ENCODE assay signal across 17 cellular contexts in genomic region chr3:69339766-69340165, GRCh38. TPM values are rescaled to one million over a fixed set of nuclear protein-coding genes. Genes with fewer than 3 reads are reported as not detected.
DNase-seq lines count a peak whose midpoint lies in the region; ATAC-seq and TF ChIP-seq lines count a peak whose summit lies in the region.
"Had no signal": no experiment of that assay in that cellular context is flagged by ENCODE, and none has a peak within 500 bp of the region (broad histone marks: within the 10 kb centered on the region; RNA-seq: fewer than 3 reads in every experiment).

No MANE protein-coding gene starts in this region.

- H3K27me3 ChIP-seq in BE2C (no peaks in the 10 kb centered on the region), adrenal gland (no peaks in the 10 kb centered on the region)
- H3K27me3 ChIP-seq: ascending aorta, pancreas, testis had no signal

- DNase-seq in BE2C (peak; percentile 77), KBM-7 (peak; percentile 75), adrenal gland (peak in 5 of 7 donors; percentile 26 to 59 (median 33)), left lobe of liver (ENCODE audit: low spot score) (no peak), COLO829 (ENCODE audit: low spot score) (no peak), NCI-H2196 (lab: John Stamatoyannopoulos, UW; ENCODE audit: unreplicated experiment) (no peak)
- DNase-seq in stimulated activated CD4-positive, alpha-beta T cell treated with anti-CD3 and anti-CD28 coated beads, Interleukin-12 subunit alpha, Interleukin-12 subunit beta, amount 100 ng/mL, for 4 hours = no peak
- DNase-seq: activated CD4-positive, alpha-beta T cell treated with anti-CD3 and anti-CD28 coated beads for 1 hour; activated gamma-delta T cell; NCI-H1436 treated with DMSO at 0.1 percent for 48 hours; NCI-H226; SHP77 treated with DMSO at 0.1 percent for 48 hours; testis had no signal

- TF ChIP-seq CTCF in BE2C (IDR thresholded peaks at IDR 0.05; ENCODE audit: low read depth, low read length) (no peak), adrenal gland (IDR thresholded peaks at IDR 0.05) (no peak)

- in situ Hi-C loops in KBM-7 (cut with MboI; ENCODE audit: low pct_unique_long_range_greater_than_20kb, low sequenced_read_pairs) = no loop called here

- no peaks in the 10 kb centered on the region for H3K9me3 ChIP-seq in BE2C
- no peaks in the 10 kb centered on the region for H3K9me3 ChIP-seq in adrenal gland (replicated peaks in 1 of 3)
- H3K9me3 ChIP-seq: ascending aorta, pancreas, testis had no signal

- H3K36me3 ChIP-seq in BE2C (no peaks in the 10 kb centered on the region), adrenal gland (replicated peaks in 1 of 2) (no peaks in the 10 kb centered on the region)
- H3K36me3 ChIP-seq: ascending aorta, pancreas had no signal

- no peak for TF ChIP-seq POLR2A in adrenal gland (IDR thresholded peaks at IDR 0.05)

- WGBS in adrenal gland, 4 donors = 54 to 80% (median 67%) methylated on average over 1 of the region's 1 CpG

- ATAC-seq in left lobe of liver (peak; percentile 50), HG02938 (IDR thresholded peaks at IDR 0.05; ENCODE audit: unreplicated experiment) (no peak)

- H3K4me3 ChIP-seq in BE2C (ENCODE audit: low read depth, low read length) (no peak overlapping the region), adrenal gland (no peak overlapping the region)
- H3K4me3 ChIP-seq: ascending aorta, pancreas, skin epidermis, testis had no signal

- intact Hi-C loops in adrenal gland (cut with DNase I) = no loop called here

- peak overlapping the region in 1 of 5 donors; percentile 52 for H3K27ac ChIP-seq in adrenal gland
- H3K27ac ChIP-seq: pancreas, testis had no signal

- H3K4me1 ChIP-seq in BE2C = peaks cover 29% of the 10 kb centered on the region
- peaks cover 0 to 14% of the 10 kb centered on the region in 2 donors for H3K4me1 ChIP-seq in adrenal gland (replicated peaks in 1 of 2)
- H3K4me1 ChIP-seq: pancreas, testis had no signal

RNA-seq across cellular contexts. Expression of gene FRMD4B, which starts 46.1 kb away (rescaled TPM):
- polyA plus RNA-seq in BE2C (2012; ENCODE audit: insufficient read depth, insufficient read length, low read depth) = 8.0 TPM
- total RNA-seq in adrenal gland = 100 to 1,000 TPM in 1 of 8 donors, 10 to 100 TPM in 7; 12.5 to 165 (median 20.3) TPM
- 1 to 10 TPM; 5.5 to 8.8 (median 7.1) TPM for polyA plus RNA-seq in adrenal gland
- total RNA-seq in left lobe of liver = 12.8 TPM

Comparison
In these comparisons a context has a peak if more than half of its experiments do, and no peak if none do; other contexts are left out.
1. DNase-seq: peak in BE2C (single experiment), KBM-7 (single experiment) and adrenal gland (5 of 7); none in left lobe of liver (single experiment), COLO829 (single experiment), NCI-H2196 (single experiment) and stimulated activated CD4-positive, alpha-beta T cell treated with anti-CD3 and anti-CD28 coated beads, Interleukin-12 subunit alpha, Interleukin-12 subunit beta, amount 100 ng/mL, for 4 hours (single experiment).